10 cellular contexts compared by ENCODE assay signal in genomic region chr1:84698151-84698651, GRCh38.
DNase-seq lines count a peak whose midpoint lies in the region; ATAC-seq and TF ChIP-seq lines count a peak whose summit lies in the region.
"Had no signal": no experiment of that assay in that cellular context is flagged by ENCODE, and none has a peak within 500 bp of the region (broad histone marks: within the 10 kb centered on the region; RNA-seq: fewer than 3 reads in every experiment).

No MANE protein-coding gene starts in this region.

- H3K36me3 ChIP-seq in HAP-1 (replicated peaks) (no peaks in the 10 kb centered on the region), stomach smooth muscle (ENCODE audit: control insufficient read depth in 2 of 2, insufficient read depth in 2 of 2, low read length in 2 of 2) (no peaks in the 10 kb centered on the region)

- in situ Hi-C loops in HAP-1 (cut with MboI; ENCODE audit: low sequenced_read_pairs), result no loop called here

- H3K9me3 ChIP-seq in HAP-1, result no peaks in the 10 kb centered on the region
- no peaks in the 10 kb centered on the region for H3K9me3 ChIP-seq in stomach smooth muscle (ENCODE audit: control insufficient read depth in 2 of 2, low read length in 2 of 2)

- no peaks in the 10 kb centered on the region for H3K27me3 ChIP-seq in HAP-1 (ENCODE audit: low read depth)
- H3K27me3 ChIP-seq in stomach smooth muscle (ENCODE audit: control insufficient read depth in 1 of 2, insufficient read depth in 2 of 2, low read length in 2 of 2), result no peaks in the 10 kb centered on the region

- H3K9ac ChIP-seq in stomach smooth muscle (ENCODE audit: low read length in 2 of 2), result peak overlapping the region in 1 of 2 donors; percentile 11

- peak; percentile 66 to 87 for DNase-seq in HAP-1 (ENCODE audit: low spot score in 2 of 2)
- peak; percentile 29 for DNase-seq in glomerular visceral epithelial cell (ENCODE audit: extremely low spot score)
- no peak for DNase-seq in KG1 (lab: John Stamatoyannopoulos, UW)
- no peak for DNase-seq in SKM-1 treated with dmso at 0.1 percent for 144 hours (lab: John Stamatoyannopoulos, UW; ENCODE audit: unreplicated experiment)
- DNase-seq: central memory CD4-positive, alpha-beta T cell; naive thymus-derived CD8-positive, alpha-beta T cell had no signal

- ATAC-seq in HG02840 (IDR thresholded peaks at IDR 0.05; ENCODE audit: low FRiP score, unreplicated experiment) (no peak), HG03025 (IDR thresholded peaks at IDR 0.05; ENCODE audit: low FRiP score, unreplicated experiment) (no peak)
- ATAC-seq: naive thymus-derived CD8-positive, alpha-beta T cell had no signal

- TF ChIP-seq CTCF in WI38 (IDR thresholded peaks at IDR 0.05; ENCODE audit: low read depth, low read length), result no peak

- H3K4me3 ChIP-seq in HAP-1 (no peak overlapping the region), WI38 (ENCODE audit: low read depth, low read length) (peak overlapping the region; percentile 23; the same call in 1 of the 2 replicates), stomach smooth muscle (ENCODE audit: low read length in 2 of 2) (no peak overlapping the region)

- H3K27ac ChIP-seq in stomach smooth muscle (ENCODE audit: low read length), result peak overlapping the region; percentile 79

- peaks cover 39% of the 10 kb centered on the region for H3K4me1 ChIP-seq in HAP-1
- peaks cover 19% of the 10 kb centered on the region for H3K4me1 ChIP-seq in stomach smooth muscle (ENCODE audit: control insufficient read depth, insufficient read depth, low read length)

Comparison
In these comparisons a context has a peak if more than half of its experiments do, and no peak if none do; other contexts are left out.
1. DNase-seq: peak in HAP-1 (2 of 2) and glomerular visceral epithelial cell (single experiment); none in KG1 (single experiment) and SKM-1 treated with dmso at 0.1 percent for 144 hours (single experiment).